ENCODE assay signal across 8 cellular contexts in the genomic region with DNA sequence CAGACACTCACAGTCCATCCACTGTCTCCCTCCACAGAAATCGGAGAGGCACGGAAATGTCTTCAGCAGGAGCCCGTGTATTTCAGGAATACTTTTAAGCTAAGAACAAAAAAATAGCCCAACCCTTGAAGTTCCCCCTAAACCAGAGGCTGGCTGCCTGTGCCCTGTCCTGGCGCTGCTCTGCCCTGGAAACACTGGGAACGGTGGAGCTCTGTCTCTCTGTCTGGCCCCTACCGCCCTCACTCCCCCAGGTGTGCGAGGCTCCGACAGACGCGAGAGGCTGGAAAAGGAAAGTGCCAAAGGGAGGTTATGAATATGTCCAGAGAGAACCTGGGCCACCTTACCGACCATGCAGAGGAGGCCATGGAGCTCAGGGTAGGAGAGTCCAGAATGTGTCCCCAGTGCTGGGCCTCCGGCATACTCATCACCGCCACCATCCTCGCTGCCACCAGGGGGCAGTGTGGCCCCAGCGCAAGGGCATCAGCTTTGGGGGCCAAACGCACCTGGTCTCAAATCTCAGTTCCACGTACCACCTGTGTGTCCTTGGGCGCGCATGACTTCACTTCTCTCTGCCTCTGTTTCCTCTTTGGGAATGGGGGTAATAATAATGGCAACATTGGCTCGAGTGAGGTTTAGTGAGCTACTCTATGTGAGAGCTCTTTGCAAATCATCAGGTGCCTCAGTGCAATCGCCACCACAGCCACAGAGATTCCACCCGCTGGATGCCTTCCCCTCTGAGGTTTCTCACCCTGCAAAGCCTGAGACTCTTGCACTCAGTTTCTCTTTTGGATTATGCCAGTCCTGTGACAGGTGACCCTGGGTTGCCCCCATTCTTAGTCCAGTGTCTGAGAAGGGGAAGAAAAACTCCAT. TPM values are rescaled to one million over a fixed set of nuclear protein-coding genes. Genes with fewer than 3 reads are reported as not detected.
A peak's percentile ranks its signal among the peaks of the same experiment; 100 is the strongest.
DNase-seq lines count a peak whose midpoint lies in the region; ATAC-seq and TF ChIP-seq lines count a peak whose summit lies in the region.

No MANE protein-coding gene starts in this region.

- peak; percentile 42 for ATAC-seq in activated T-helper 17 cell treated with anti-CD3 and anti-CD28 coated beads, Interleukin-2, amount 50 U/mL, for 72 hours (replicated peaks)
- ATAC-seq in upper lobe of right lung = peak; percentile 76

- H3K9me3 Mint-ChIP-seq in activated T-helper 17 cell treated with anti-CD3 and anti-CD28 coated beads, Interleukin-2, amount 50 U/mL, for 72 hours = no peaks in the 10 kb centered on the region

- peaks cover 4% of the 10 kb centered on the region for H3K27me3 Mint-ChIP-seq in activated T-helper 17 cell treated with anti-CD3 and anti-CD28 coated beads, Interleukin-2, amount 50 U/mL, for 72 hours

- no peaks in the 10 kb centered on the region for H3K27me3 ChIP-seq in BE2C
- H3K27me3 ChIP-seq in upper lobe of right lung = no peaks in the 10 kb centered on the region

- H3K27ac ChIP-seq in upper lobe of right lung = no peak overlapping the region

- no peaks in the 10 kb centered on the region for H3K9me3 ChIP-seq in BE2C
- H3K9me3 ChIP-seq in upper lobe of right lung = no peaks in the 10 kb centered on the region

- H3K36me3 ChIP-seq in BE2C = no peaks in the 10 kb centered on the region
- no peaks in the 10 kb centered on the region for H3K36me3 ChIP-seq in upper lobe of right lung

- H3K4me1 ChIP-seq in BE2C (peaks cover 21% of the 10 kb centered on the region), upper lobe of right lung (peaks cover 26% of the 10 kb centered on the region)

- TF ChIP-seq CTCF in BE2C (IDR thresholded peaks at IDR 0.05; ENCODE audit: low read depth, low read length) (peak; percentile 99), upper lobe of right lung (IDR thresholded peaks at IDR 0.05) (peak; percentile 96)

- H3K36me3 Mint-ChIP-seq in activated T-helper 17 cell treated with anti-CD3 and anti-CD28 coated beads, Interleukin-2, amount 50 U/mL, for 72 hours (ENCODE audit: low read depth) = no peaks in the 10 kb centered on the region

- H3K4me3 ChIP-seq in BE2C (ENCODE audit: low read depth, low read length) (no peak overlapping the region), upper lobe of right lung (no peak overlapping the region)

- H3K27ac Mint-ChIP-seq in activated T-helper 17 cell treated with anti-CD3 and anti-CD28 coated beads, Interleukin-2, amount 50 U/mL, for 72 hours = peak overlapping the region; percentile 24

- H3K4me1 Mint-ChIP-seq in activated T-helper 17 cell treated with anti-CD3 and anti-CD28 coated beads, Interleukin-2, amount 50 U/mL, for 72 hours = peaks cover 22% of the 10 kb centered on the region

- intact Hi-C loops in upper lobe of right lung (cut with DNase I) = loop anchor here (5.0 kb wide), 1 partner anchor 62 kb away; no protein-coding TSS in a partner anchor

- DNase-seq in BE2C (peak; percentile 79), GM19238 (ENCODE audit: insufficient read length, low spot score) (peak; percentile 67), germinal center (ENCODE audit: low spot score) (peak; percentile 81), pons (ENCODE audit: low spot score) (peak; percentile 22), upper lobe of right lung (peak; percentile 85), epidermal melanocyte (ENCODE audit: insufficient read length, low spot score) (no peak)

- H3K4me3 Mint-ChIP-seq in activated T-helper 17 cell treated with anti-CD3 and anti-CD28 coated beads, Interleukin-2, amount 50 U/mL, for 72 hours = no peak overlapping the region

TF ChIP-seq in PFSK-1, 5 proteins besides CTCF, POLR2A, EP300 and RAD21:
- TF ChIP-seq SIN3A (IDR thresholded peaks at IDR 0.05; ENCODE audit: borderline replicate concordance, insufficient read depth, low read length) (no peak), TAF1 (IDR thresholded peaks at IDR 0.05; ENCODE audit: borderline replicate concordance, insufficient read depth, low read length) (no peak), FOXP2 (optimal IDR thresholded peaks at IDR 0.05; ENCODE audit: borderline replicate concordance, extremely low read depth, extremely low read length, insufficient read depth) (peak; percentile 48), REST (IDR thresholded peaks at IDR 0.05; ENCODE audit: insufficient read depth in 1 of 2, low read depth in 2 of 2, low read length in 2 of 2) (peak in 1 of 2 experiments; percentile 20; a peak in 1 of 4 replicates), POLR2AphosphoS5 (IDR thresholded peaks at IDR 0.05; ENCODE audit: low read depth, low read length) (no peak)

RNA-seq across cellular contexts. Expression of gene SLCO2B1, which starts 10.4 kb away (rescaled TPM):
- polyA plus RNA-seq in BE2C (2012; ENCODE audit: insufficient read depth, insufficient read length, low read depth) = 1.3 TPM
- polyA plus RNA-seq in PFSK-1 (2012; ENCODE audit: insufficient read length, low read depth) = 0.30 TPM
- 1 to 10 TPM in 1 of 2 donors, under 1 TPM in 1; 0.26 to 2.2 TPM for total RNA-seq in activated T-helper 17 cell treated with anti-CD3 and anti-CD28 coated beads, Interleukin-2, amount 50 U/mL, for 72 hours
- total RNA-seq in upper lobe of right lung = 204 TPM

RNA-seq across cellular contexts. Expression of gene OR2AT4, which starts 43.8 kb away (rescaled TPM):
- not detected for polyA plus RNA-seq in BE2C (2012; ENCODE audit: insufficient read depth, insufficient read length, low read depth)
- not detected for polyA plus RNA-seq in PFSK-1 (2012; ENCODE audit: insufficient read length, low read depth)
- total RNA-seq in activated T-helper 17 cell treated with anti-CD3 and anti-CD28 coated beads, Interleukin-2, amount 50 U/mL, for 72 hours = not detected
- total RNA-seq in upper lobe of right lung = not detected

Comparison
In these comparisons a context has a peak if more than half of its experiments do, and no peak if none do; other contexts are left out.
1. RNA of gene SLCO2B1, which starts 10.4 kb away (total RNA-seq): 204 TPM in upper lobe of right lung (single experiment); 0.26 to 2.2 TPM in activated T-helper 17 cell treated with anti-CD3 and anti-CD28 coated beads, Interleukin-2, amount 50 U/mL, for 72 hours; every median in the first group is over 10 times any median in the second.